In the genomic region with DNA sequence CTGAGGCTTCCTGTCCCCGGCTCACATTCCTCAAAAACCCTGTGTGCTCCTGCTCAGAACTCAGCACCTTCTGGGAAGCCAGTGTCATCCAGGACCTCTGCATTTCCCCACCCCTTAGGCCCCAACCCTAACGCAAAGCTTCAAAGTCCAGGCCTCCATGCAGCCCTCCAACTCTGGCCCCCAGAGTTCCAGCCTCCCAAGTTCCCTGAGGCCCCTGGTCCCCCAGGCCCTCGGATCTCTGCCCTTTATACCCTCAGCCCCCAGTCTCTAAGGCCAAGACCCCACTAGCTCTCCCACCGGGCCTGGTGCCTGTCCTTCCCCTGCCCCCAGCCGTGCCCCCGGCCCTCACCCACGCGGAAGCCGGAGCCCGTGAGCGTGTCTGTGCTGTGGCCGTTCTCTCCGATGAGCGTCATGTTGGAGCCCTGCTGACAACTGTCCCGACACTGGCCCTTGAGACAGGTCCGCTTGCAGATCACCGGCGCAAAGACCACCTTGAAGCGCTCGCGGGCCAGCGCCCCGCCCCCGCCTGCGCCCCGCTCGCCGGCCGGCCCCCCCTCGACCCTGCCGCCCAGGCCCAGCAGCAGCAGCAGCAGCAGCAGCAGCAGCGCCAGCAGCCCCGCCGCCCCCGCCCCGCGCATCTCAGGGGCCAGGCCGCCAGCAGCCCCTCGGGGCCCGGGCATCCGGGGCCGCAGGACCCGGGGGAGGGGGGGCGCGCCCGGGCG, we compare ENCODE assay signal across 1 cellular context.
A peak's percentile ranks its signal among the peaks of the same experiment; 100 is the strongest.
TF ChIP-seq lines count a peak whose summit lies in the region.

No MANE protein-coding gene starts in this region.

TF ChIP-seq in HepG2, 621 proteins besides CTCF, POLR2A, EP300 and RAD21 (continued from another document and continues in another):
- no peak for TF ChIP-seq KIAA2018 (CRISPR knock-in tag; IDR thresholded peaks at IDR 0.05; ENCODE audit: borderline replicate concordance)
- TF ChIP-seq MIXL1 (CRISPR knock-in tag; IDR thresholded peaks at IDR 0.05): no peak
- TF ChIP-seq CHCHD3 (CRISPR knock-in tag; IDR thresholded peaks at IDR 0.05): 0 out of 2 replicates have a peak, but pooled peaks have one; percentile 31
- TF ChIP-seq ZNF720 (CRISPR knock-in tag; IDR thresholded peaks at IDR 0.05): no peak
- TF ChIP-seq YEATS2 (CRISPR knock-in tag; IDR thresholded peaks at IDR 0.05; ENCODE audit: borderline replicate concordance): 0 out of 2 replicates have a peak, but pooled peaks have one; percentile 31
- TF ChIP-seq ZNF75D (CRISPR knock-in tag; IDR thresholded peaks at IDR 0.05; ENCODE audit: borderline replicate concordance): no peak
- TF ChIP-seq CCAR2 (optimal IDR thresholded peaks at IDR 0.05; ENCODE audit: low read depth, low read length): no peak
- TF ChIP-seq TEAD2 (CRISPR knock-in tag; IDR thresholded peaks at IDR 0.05): no peak
- TF ChIP-seq ZBTB44 (CRISPR knock-in tag; IDR thresholded peaks at IDR 0.05): no peak
- no peak for TF ChIP-seq SMYD3 (CRISPR knock-in tag; IDR thresholded peaks at IDR 0.05)
- TF ChIP-seq ZNF546 (CRISPR knock-in tag; conservative IDR thresholded peaks at IDR 0.05): no peak
- TF ChIP-seq DNMT1 (CRISPR knock-in tag; IDR thresholded peaks at IDR 0.05): no peak
- TF ChIP-seq PPARG (CRISPR knock-in tag; conservative IDR thresholded peaks at IDR 0.05): no peak
- TF ChIP-seq, protein P1, sequence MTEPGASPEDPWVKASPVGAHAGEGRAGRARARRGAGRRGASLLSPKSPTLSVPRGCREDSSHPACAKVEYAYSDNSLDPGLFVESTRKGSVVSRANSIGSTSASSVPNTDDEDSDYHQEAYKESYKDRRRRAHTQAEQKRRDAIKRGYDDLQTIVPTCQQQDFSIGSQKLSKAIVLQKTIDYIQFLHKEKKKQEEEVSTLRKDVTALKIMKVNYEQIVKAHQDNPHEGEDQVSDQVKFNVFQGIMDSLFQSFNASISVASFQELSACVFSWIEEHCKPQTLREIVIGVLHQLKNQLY (CRISPR knock-in tag; IDR thresholded peaks at IDR 0.05): no peak
- TF ChIP-seq KLF6 (CRISPR knock-in tag; IDR thresholded peaks at IDR 0.05): no peak
- TF ChIP-seq ATF7 (IDR thresholded peaks at IDR 0.05): no peak
- no peak for TF ChIP-seq ATF7 (CRISPR knock-in tag; IDR thresholded peaks at IDR 0.05)
- no peak for TF ChIP-seq PAF1 (CRISPR knock-in tag; IDR thresholded peaks at IDR 0.05)
- TF ChIP-seq, protein P2, sequence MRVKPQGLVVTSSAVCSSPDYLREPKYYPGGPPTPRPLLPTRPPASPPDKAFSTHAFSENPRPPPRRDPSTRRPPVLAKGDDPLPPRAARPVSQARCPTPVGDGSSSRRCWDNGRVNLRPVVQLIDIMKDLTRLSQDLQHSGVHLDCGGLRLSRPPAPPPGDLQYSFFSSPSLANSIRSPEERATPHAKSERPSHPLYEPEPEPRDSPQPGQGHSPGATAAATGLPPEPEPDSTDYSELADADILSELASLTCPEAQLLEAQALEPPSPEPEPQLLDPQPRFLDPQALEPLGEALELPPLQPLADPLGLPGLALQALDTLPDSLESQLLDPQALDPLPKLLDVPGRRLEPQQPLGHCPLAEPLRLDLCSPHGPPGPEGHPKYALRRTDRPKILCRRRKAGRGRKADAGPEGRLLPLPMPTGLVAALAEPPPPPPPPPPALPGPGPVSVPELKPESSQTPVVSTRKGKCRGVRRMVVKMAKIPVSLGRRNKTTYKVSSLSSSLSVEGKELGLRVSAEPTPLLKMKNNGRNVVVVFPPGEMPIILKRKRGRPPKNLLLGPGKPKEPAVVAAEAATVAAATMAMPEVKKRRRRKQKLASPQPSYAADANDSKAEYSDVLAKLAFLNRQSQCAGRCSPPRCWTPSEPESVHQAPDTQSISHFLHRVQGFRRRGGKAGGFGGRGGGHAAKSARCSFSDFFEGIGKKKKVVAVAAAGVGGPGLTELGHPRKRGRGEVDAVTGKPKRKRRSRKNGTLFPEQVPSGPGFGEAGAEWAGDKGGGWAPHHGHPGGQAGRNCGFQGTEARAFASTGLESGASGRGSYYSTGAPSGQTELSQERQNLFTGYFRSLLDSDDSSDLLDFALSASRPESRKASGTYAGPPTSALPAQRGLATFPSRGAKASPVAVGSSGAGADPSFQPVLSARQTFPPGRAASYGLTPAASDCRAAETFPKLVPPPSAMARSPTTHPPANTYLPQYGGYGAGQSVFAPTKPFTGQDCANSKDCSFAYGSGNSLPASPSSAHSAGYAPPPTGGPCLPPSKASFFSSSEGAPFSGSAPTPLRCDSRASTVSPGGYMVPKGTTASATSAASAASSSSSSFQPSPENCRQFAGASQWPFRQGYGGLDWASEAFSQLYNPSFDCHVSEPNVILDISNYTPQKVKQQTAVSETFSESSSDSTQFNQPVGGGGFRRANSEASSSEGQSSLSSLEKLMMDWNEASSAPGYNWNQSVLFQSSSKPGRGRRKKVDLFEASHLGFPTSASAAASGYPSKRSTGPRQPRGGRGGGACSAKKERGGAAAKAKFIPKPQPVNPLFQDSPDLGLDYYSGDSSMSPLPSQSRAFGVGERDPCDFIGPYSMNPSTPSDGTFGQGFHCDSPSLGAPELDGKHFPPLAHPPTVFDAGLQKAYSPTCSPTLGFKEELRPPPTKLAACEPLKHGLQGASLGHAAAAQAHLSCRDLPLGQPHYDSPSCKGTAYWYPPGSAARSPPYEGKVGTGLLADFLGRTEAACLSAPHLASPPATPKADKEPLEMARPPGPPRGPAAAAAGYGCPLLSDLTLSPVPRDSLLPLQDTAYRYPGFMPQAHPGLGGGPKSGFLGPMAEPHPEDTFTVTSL (CRISPR knock-in tag; IDR thresholded peaks at IDR 0.05; ENCODE audit: borderline replicate concordance): no peak
- TF ChIP-seq, protein P3, sequence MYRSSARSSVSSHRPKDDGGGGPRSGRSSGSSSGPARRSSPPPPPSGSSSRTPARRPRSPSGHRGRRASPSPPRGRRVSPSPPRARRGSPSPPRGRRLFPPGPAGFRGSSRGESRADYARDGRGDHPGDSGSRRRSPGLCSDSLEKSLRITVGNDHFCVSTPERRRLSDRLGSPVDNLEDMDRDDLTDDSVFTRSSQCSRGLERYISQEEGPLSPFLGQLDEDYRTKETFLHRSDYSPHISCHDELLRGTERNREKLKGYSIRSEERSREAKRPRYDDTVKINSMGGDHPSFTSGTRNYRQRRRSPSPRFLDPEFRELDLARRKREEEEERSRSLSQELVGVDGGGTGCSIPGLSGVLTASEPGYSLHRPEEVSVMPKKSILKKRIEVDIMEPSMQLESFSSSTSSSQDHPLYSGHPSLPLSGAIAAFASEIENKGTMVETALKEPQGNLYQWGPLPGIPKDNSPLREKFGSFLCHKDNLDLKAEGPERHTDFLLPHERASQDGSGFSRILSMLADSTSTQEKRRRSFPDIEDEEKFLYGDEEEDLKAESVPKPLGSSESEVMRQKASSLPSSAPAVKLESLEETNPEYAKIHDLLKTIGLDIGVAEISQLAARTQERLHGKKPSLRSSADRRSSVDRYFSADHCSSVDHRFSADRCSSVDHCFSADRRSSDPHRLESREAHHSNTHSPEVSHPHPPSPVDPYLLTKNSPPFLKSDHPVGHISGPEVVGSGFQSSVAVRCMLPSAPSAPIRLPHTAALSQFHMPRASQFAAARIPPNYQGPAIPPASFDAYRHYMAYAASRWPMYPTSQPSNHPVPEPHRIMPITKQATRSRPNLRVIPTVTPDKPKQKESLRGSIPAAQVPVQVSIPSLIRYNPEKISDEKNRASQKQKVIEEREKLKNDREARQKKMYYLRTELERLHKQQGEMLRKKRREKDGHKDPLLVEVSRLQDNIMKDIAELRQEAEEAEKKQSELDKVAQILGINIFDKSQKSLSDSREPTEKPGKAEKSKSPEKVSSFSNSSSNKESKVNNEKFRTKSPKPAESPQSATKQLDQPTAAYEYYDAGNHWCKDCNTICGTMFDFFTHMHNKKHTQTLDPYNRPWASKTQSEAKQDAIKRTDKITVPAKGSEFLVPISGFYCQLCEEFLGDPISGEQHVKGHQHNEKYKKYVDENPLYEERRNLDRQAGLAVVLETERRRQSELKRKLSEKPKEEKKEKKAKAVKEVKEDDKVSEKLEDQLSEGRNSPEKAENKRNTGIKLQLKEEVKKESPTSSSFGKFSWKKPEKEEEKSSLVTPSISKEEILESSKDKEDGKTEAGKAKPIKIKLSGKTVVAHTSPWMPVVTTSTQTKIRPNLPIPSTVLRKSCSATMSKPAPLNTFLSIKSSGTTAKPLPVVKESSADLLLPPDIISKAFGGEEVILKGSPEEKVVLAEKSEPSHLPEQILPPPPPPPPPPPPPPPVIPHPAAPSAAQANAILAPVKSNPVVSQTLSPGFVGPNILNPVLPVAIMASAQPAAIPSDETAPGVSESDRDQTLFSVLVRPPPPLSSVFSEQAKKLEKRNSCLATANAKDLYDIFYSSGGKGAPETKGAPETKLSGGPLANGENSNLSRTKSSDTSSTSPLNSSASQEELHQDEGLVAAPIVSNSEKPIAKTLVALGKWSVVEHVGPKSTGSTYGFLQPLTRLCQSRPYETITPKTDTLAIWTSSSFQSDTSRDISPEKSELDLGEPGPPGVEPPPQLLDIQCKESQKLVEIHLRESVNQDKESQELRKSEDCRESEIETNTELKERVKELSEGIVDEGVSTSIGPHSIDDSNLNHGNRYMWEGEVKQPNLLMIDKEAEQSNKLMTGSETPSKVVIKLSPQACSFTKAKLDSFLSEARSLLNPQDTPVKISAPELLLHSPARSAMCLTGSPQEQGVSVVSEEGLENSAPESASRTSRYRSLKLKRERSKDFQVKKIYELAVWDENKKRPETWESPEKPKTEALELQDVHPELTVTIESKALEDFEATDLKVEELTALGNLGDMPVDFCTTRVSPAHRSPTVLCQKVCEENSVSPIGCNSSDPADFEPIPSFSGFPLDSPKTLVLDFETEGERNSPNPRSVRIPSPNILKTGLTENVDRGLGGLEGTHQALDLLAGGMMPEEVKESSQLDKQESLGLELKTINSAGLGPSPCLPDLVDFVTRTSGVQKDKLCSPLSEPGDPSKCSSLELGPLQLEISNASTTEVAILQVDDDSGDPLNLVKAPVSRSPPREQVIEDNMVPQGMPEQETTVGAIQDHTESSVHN (CRISPR knock-in tag; IDR thresholded peaks at IDR 0.05): no peak
- TF ChIP-seq ZNF800 (CRISPR knock-in tag; IDR thresholded peaks at IDR 0.05): no peak
- no peak for TF ChIP-seq EED (CRISPR knock-in tag; IDR thresholded peaks at IDR 0.05)
